24 cellular contexts compared by ENCODE assay signal in genomic region chr1:152599934-152600333, GRCh38.
"Had no signal": no experiment of that assay in that cellular context is flagged by ENCODE, and none has a peak within 500 bp of the region (broad histone marks: within the 10 kb centered on the region; RNA-seq: fewer than 3 reads in every experiment).

Gene LCE3C, plus strand, starts transcription at chr1:152600234. Its CDS starts 498 bp downstream, at chr1:152600732.

- H3K4me3 ChIP-seq: stomach, suprapubic skin, testis, thoracic aorta, thyroid gland, tibial artery, tibial nerve, transverse colon, upper lobe of left lung, upper lobe of right lung, uterus, vagina had no signal

- DNase-seq: stimulated activated CD4-positive, alpha-beta T cell treated with anti-CD3 and anti-CD28 coated beads, Interleukin-2, amount 100 ng/mL, for 48 hours; stimulated activated CD4-positive, alpha-beta T cell treated with anti-CD3 and anti-CD28 coated beads, Interleukin-4, amount 100 ng/mL, for 1 hour; stimulated activated CD4-positive, alpha-beta T cell treated with anti-CD3 and anti-CD28 coated beads, Interleukin-4, amount 100 ng/mL, for 24 hours; stimulated activated CD4-positive, alpha-beta T cell treated with anti-CD3 and anti-CD28 coated beads, Interleukin-4, amount 100 ng/mL, for 4 hours; stimulated activated CD8-positive, alpha-beta memory T cell treated with anti-CD3 and anti-CD28 coated beads, Interleukin-4, amount 100 ng/mL, for 48 hours; stimulated activated naive B cell treated with anti-CD40 and anti-IgM and Interleukin-4, amounts not matched to agents 10 μg/mL and 1 μg/mL and 100 μg/mL, for 72 hours; stimulated activated naive CD4-positive, alpha-beta T cell; stimulated activated naive CD4-positive, alpha-beta T cell treated with Interleukin-2 at 50 U/mL for 16 hours; stimulated activated naive CD8-positive, alpha-beta T cell treated with anti-CD3 and anti-CD28 coated beads, Interleukin-15, amount 100 ng/mL, for 72 hours; stimulated activated naive CD8-positive, alpha-beta T cell treated with anti-CD3 and anti-CD28 coated beads, Interleukin-15, Interleukin-2, amounts not matched to agents 100 U/mL and 50 U/mL, for 24 hours; stomach; substantia nigra; testis; thyroid gland; tibial artery; transverse colon; trophoblast cell; upper lobe of right lung; uterus had no signal
